ENCODE assay signal across 17 cellular contexts in genomic region chr16:89920723-89921122, GRCh38. TPM values are rescaled to one million over a fixed set of nuclear protein-coding genes. Genes with fewer than 3 reads are reported as not detected.
DNase-seq lines count a peak whose midpoint lies in the region; ATAC-seq and TF ChIP-seq lines count a peak whose summit lies in the region.
"Had no signal": no experiment of that assay in that cellular context is flagged by ENCODE, and none has a peak within 500 bp of the region (broad histone marks: within the 10 kb centered on the region; RNA-seq: fewer than 3 reads in every experiment).

No MANE protein-coding gene starts in this region.

- peaks cover 43% of the 10 kb centered on the region for H3K27me3 Mint-ChIP-seq in activated T-cell treated with anti-CD3 and anti-CD28 coated beads, Interleukin-2, amount 50 U/mL, for 72 hours (ENCODE audit: low read depth)
- H3K27me3 Mint-ChIP-seq in glutamatergic neuron (ENCODE audit: unreplicated experiment): peaks cover 32% of the 10 kb centered on the region

- no peaks in the 10 kb centered on the region for H3K36me3 ChIP-seq in stomach
- H3K36me3 ChIP-seq: neutrophil, Peyer's patch had no signal

- peak overlapping the region; percentile 25 to 84 for H3K4me3 Mint-ChIP-seq in activated T-cell treated with anti-CD3 and anti-CD28 coated beads, Interleukin-2, amount 50 U/mL, for 72 hours
- H3K4me3 Mint-ChIP-seq in glutamatergic neuron (ENCODE audit: unreplicated experiment): peak overlapping the region; percentile 80

- no peak for ATAC-seq in activated T-cell treated with anti-CD3 and anti-CD28 coated beads, Interleukin-2, amount 50 U/mL, for 72 hours (replicated peaks in 1 of 2)
- ATAC-seq in GM19395 (IDR thresholded peaks at IDR 0.05; ENCODE audit: unreplicated experiment) (no peak), HG02885 (IDR thresholded peaks at IDR 0.05; ENCODE audit: poor library complexity, unreplicated experiment) (no peak), esophagus mucosa (no peak)

- H3K9me3 Mint-ChIP-seq in activated T-cell treated with anti-CD3 and anti-CD28 coated beads, Interleukin-2, amount 50 U/mL, for 72 hours: no peaks in the 10 kb centered on the region
- H3K9me3 Mint-ChIP-seq in glutamatergic neuron (ENCODE audit: unreplicated experiment): peaks cover 26% of the 10 kb centered on the region
- H3K9me3 Mint-ChIP-seq: activated T-cell treated with anti-CD3 and anti-CD28 coated beads, Interleukin-2, amount 50 U/mL, for 24 hours; central memory CD8-positive, alpha-beta T cell; IgD-negative memory B cell had no signal

- peaks cover 18 to 82% (median 41%) of the 10 kb centered on the region in 3 donors for H3K27me3 ChIP-seq in stomach

- H3K4me1 Mint-ChIP-seq in activated T-cell treated with anti-CD3 and anti-CD28 coated beads, Interleukin-2, amount 50 U/mL, for 72 hours (ENCODE audit: low read depth): peaks cover 54% of the 10 kb centered on the region
- peaks cover 3% of the 10 kb centered on the region for H3K4me1 Mint-ChIP-seq in glutamatergic neuron (ENCODE audit: low read depth, unreplicated experiment)

- H3K9me3 ChIP-seq in stomach: no peaks in the 10 kb centered on the region
- H3K9me3 ChIP-seq: neutrophil had no signal

- DNase-seq in activated T-cell treated with anti-CD3 and anti-CD28 coated beads, Interleukin-2, amount 50 U/mL, for 72 hours: no peak
- DNase-seq in activated T-cell treated with anti-CD3 and anti-CD28 coated beads, Interleukin-2, amount 50 U/mL, for 48 hours: no peak
- DNase-seq in SK-N-DZ (ENCODE audit: low spot score): peak; percentile 35
- DNase-seq in glutamatergic neuron: no peak
- DNase-seq in stomach: no peak
- DNase-seq: activated T-cell treated with anti-CD3 and anti-CD28 coated beads, Interleukin-2, amount 50 U/mL, for 24 hours; AML-193; NCI-H2171; stimulated activated CD4-positive, alpha-beta T cell treated with anti-CD3 and anti-CD28 coated beads, Interleukin-2, amount 100 ng/mL, for 48 hours had no signal

- no peak overlapping the region for H3K4me3 ChIP-seq in stomach
- H3K4me3 ChIP-seq: Peyer's patch had no signal

- peak overlapping the region in 3 of 5 donors; percentile 82 to 90 (median 89) for H3K27ac ChIP-seq in stomach
- H3K27ac ChIP-seq: neutrophil, VCaP had no signal

- TF ChIP-seq CTCF in glutamatergic neuron (IDR thresholded peaks at IDR 0.05; ENCODE audit: partially characterized antibody, unreplicated experiment) (no peak), stomach (IDR thresholded peaks at IDR 0.05) (no peak)

- no peak overlapping the region for H3K27ac Mint-ChIP-seq in activated T-cell treated with anti-CD3 and anti-CD28 coated beads, Interleukin-2, amount 50 U/mL, for 72 hours
- H3K27ac Mint-ChIP-seq in glutamatergic neuron (ENCODE audit: unreplicated experiment): peak overlapping the region; percentile 82
- H3K27ac Mint-ChIP-seq: activated T-cell treated with anti-CD3 and anti-CD28 coated beads, Interleukin-2, amount 50 U/mL, for 24 hours had no signal

- intact Hi-C loops in stomach (cut with DNase I; ENCODE audit: low total_unique reads): no loop called here

- no peak for TF ChIP-seq EP300 in stomach (IDR thresholded peaks at IDR 0.05)

- peaks cover 51 to 87% (median 67%) of the 10 kb centered on the region in 4 donors for H3K4me1 ChIP-seq in stomach

- TF ChIP-seq POLR2A in stomach (IDR thresholded peaks at IDR 0.05): no peak

- H3K36me3 Mint-ChIP-seq in activated T-cell treated with anti-CD3 and anti-CD28 coated beads, Interleukin-2, amount 50 U/mL, for 72 hours (ENCODE audit: insufficient read depth in 2 of 2): no peaks in the 10 kb centered on the region
- H3K36me3 Mint-ChIP-seq in glutamatergic neuron (ENCODE audit: unreplicated experiment): no peaks in the 10 kb centered on the region

- WGBS in stomach, 5 donors: 39 to 45% (median 41%) methylated on average over 6 of the region's 6 CpGs

RNA-seq across cellular contexts. Expression of gene MC1R, which starts 2.1 kb away (rescaled TPM):
- total RNA-seq in activated T-cell treated with anti-CD3 and anti-CD28 coated beads, Interleukin-2, amount 50 U/mL, for 72 hours: 10 to 100 TPM in 1 of 2 donors, 1 to 10 TPM in 1; 7.6 to 15.2 TPM
- 8.5 and 8.9 TPM in 2 replicates for polyA plus RNA-seq in SK-N-DZ (2014; cell fraction: cytosol; rRNA removed)
- polyA plus RNA-seq in SK-N-DZ (2014; cell fraction: nucleus; rRNA removed): 45.8 and 54.5 TPM in 2 replicates
- total RNA-seq in glutamatergic neuron (ENCODE audit: unreplicated experiment) (12.8 TPM), stomach (10 to 100 TPM in 1 of 5 donors, 1 to 10 TPM in 4; 1.3 to 11.3 (median 6.7) TPM), esophagus mucosa (1.6 TPM)
- polyA plus RNA-seq in stomach: 1 to 10 TPM; 1.4 to 3.9 (median 1.8) TPM

RNA-seq across cellular contexts. Expression of gene TUBB3, which starts 2.4 kb away (rescaled TPM):
- 1 to 10 TPM; 1.3 to 2.7 TPM for total RNA-seq in activated T-cell treated with anti-CD3 and anti-CD28 coated beads, Interleukin-2, amount 50 U/mL, for 72 hours
- polyA plus RNA-seq in SK-N-DZ (2014; cell fraction: cytosol; rRNA removed): 1,422 and 1,715 TPM in 2 replicates
- polyA plus RNA-seq in SK-N-DZ (2014; cell fraction: nucleus; rRNA removed): 950 and 1,080 TPM in 2 replicates
- total RNA-seq in glutamatergic neuron (ENCODE audit: unreplicated experiment): 3,960 TPM
- total RNA-seq in stomach: 10 to 100 TPM in 1 of 5 donors, 1 to 10 TPM in 1, under 1 TPM in 1, not detected in 2; 0.29 to 14.5 (median 1.0) TPM
- 1 to 10 TPM; 2.4 to 8.2 (median 5.0) TPM for polyA plus RNA-seq in stomach
- 22.0 TPM for total RNA-seq in esophagus mucosa

RNA-seq across cellular contexts. Expression of gene DEF8, which starts 27.8 kb away (rescaled TPM):
- total RNA-seq in activated T-cell treated with anti-CD3 and anti-CD28 coated beads, Interleukin-2, amount 50 U/mL, for 72 hours: 10 to 100 TPM; 22.5 to 23.8 TPM
- 115 and 143 TPM in 2 replicates for polyA plus RNA-seq in SK-N-DZ (2014; cell fraction: cytosol; rRNA removed)
- 288 and 329 TPM in 2 replicates for polyA plus RNA-seq in SK-N-DZ (2014; cell fraction: nucleus; rRNA removed)
- total RNA-seq in glutamatergic neuron (ENCODE audit: unreplicated experiment) (96.0 TPM), stomach (100 to 1,000 TPM in 1 of 5 donors, 10 to 100 TPM in 4; 26.4 to 329 (median 56.1) TPM), esophagus mucosa (29.9 TPM)
- polyA plus RNA-seq in stomach: 10 to 100 TPM; 52.5 to 74.6 (median 61.9) TPM

RNA-seq across cellular contexts. Expression of gene TCF25, which starts 47.3 kb away (rescaled TPM):
- 100 to 1,000 TPM; 167 to 195 TPM for total RNA-seq in activated T-cell treated with anti-CD3 and anti-CD28 coated beads, Interleukin-2, amount 50 U/mL, for 72 hours
- 135 and 156 TPM in 2 replicates for polyA plus RNA-seq in SK-N-DZ (2014; cell fraction: cytosol; rRNA removed)
- polyA plus RNA-seq in SK-N-DZ (2014; cell fraction: nucleus; rRNA removed): 277 and 365 TPM in 2 replicates
- total RNA-seq in glutamatergic neuron (ENCODE audit: unreplicated experiment): 272 TPM
- 100 to 1,000 TPM; 132 to 748 (median 335) TPM for total RNA-seq in stomach
- 100 to 1,000 TPM; 124 to 276 (median 146) TPM for polyA plus RNA-seq in stomach
- 99.2 TPM for total RNA-seq in esophagus mucosa

Comparison
In these comparisons a context has a peak if more than half of its experiments do, and no peak if none do; other contexts are left out.
1. RNA of gene TUBB3, which starts 2.4 kb away (total RNA-seq): 3,960 TPM in glutamatergic neuron (single experiment); 22.0 TPM in esophagus mucosa (single experiment), 1.3 to 2.7 TPM in activated T-cell treated with anti-CD3 and anti-CD28 coated beads, Interleukin-2, amount 50 U/mL, for 72 hours and 0.29 to 14.5 TPM in stomach; every median in the first group is over 100 times any median in the second.